ENCODE assay signal across 8 cellular contexts in the genomic region with DNA sequence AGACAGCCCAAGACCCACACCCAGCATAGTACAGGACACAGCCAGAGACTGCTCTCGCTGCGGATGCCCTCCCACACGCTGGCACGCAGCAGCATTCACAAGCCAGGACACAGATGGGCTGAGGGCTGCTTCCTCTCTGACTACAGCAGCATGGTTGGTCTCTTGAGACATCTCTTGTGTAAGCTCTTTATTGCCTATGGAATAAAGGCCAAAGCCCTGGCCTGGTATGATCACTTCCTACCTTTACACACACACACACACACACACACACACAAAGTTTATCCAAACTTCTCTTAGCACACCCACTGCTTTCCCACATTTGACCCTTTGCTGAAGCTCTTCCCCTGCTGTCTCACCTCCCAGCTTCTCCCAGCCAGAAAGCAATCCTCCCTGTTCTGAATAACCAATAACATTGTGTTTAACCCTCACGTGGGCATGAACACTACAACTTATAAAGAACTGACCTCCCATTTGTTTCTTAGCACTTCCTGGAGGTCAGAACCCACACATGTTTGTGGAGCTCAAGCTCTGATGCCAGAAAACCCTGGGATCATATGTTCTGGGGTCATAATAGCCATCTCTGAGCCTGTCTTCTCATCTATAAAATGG. TPM values are rescaled to one million over a fixed set of nuclear protein-coding genes. Genes with fewer than 3 reads are reported as not detected.
DNase-seq lines count a peak whose midpoint lies in the region; ATAC-seq and TF ChIP-seq lines count a peak whose summit lies in the region.

No MANE protein-coding gene starts in this region.

- peaks cover 2% of the 10 kb centered on the region for H3K36me3 Mint-ChIP-seq in activated CD4-positive, alpha-beta memory T cell treated with anti-CD3 and anti-CD28 coated beads, Interleukin-2, amount 10 ng/mL, durations not matched to agents 7 days and 5 days (ENCODE audit: low read depth)

- peak overlapping the region; percentile 91 for H3K4me3 Mint-ChIP-seq in activated CD4-positive, alpha-beta memory T cell treated with anti-CD3 and anti-CD28 coated beads, Interleukin-2, amount 10 ng/mL, durations not matched to agents 7 days and 5 days

- no peaks in the 10 kb centered on the region for H3K9me3 Mint-ChIP-seq in activated CD4-positive, alpha-beta memory T cell treated with anti-CD3 and anti-CD28 coated beads, Interleukin-2, amount 10 ng/mL, durations not matched to agents 7 days and 5 days

- intact Hi-C loops in prostate gland (cut with DNase I) = loop anchor here (5.0 kb wide), 1 partner anchor 68 kb away; no protein-coding TSS in a partner anchor

- TF ChIP-seq CTCF in foreskin fibroblast (IDR thresholded peaks at IDR 0.05; ENCODE audit: low read depth, low read length) (no peak), prostate gland (IDR thresholded peaks at IDR 0.05) (no peak)

- ATAC-seq in HG03442 (IDR thresholded peaks at IDR 0.05; ENCODE audit: unreplicated experiment) = no peak
- ATAC-seq in HG03280 (IDR thresholded peaks at IDR 0.05; ENCODE audit: unreplicated experiment) = no peak

- POLR2A ChIA-PET in activated CD4-positive, alpha-beta memory T cell treated with anti-CD3 and anti-CD28 coated beads, Interleukin-2, amount 10 ng/mL, durations not matched to agents 7 days and 5 days (lab: Charles Lee) = interaction anchor here (1.1 to 3.6 kb wide), 4 partner anchors 13 to 70 kb away, joined by 3 to 26 read pairs (median 16); no protein-coding TSS in a partner anchor

- TF ChIP-seq POLR2A in prostate gland (IDR thresholded peaks at IDR 0.05) = no peak

- no peaks in the 10 kb centered on the region for H3K9me3 ChIP-seq in prostate gland

- H3K4me3 ChIP-seq in foreskin fibroblast (ENCODE audit: low read depth in 1 of 2, low read length in 2 of 2) = peak overlapping the region; percentile 72 to 86
- no peak overlapping the region for H3K4me3 ChIP-seq in prostate gland

- peaks cover 2% of the 10 kb centered on the region for H3K27me3 Mint-ChIP-seq in activated CD4-positive, alpha-beta memory T cell treated with anti-CD3 and anti-CD28 coated beads, Interleukin-2, amount 10 ng/mL, durations not matched to agents 7 days and 5 days

- peaks cover 4% of the 10 kb centered on the region for H3K4me1 ChIP-seq in prostate gland (replicated peaks)

- H3K36me3 ChIP-seq in prostate gland = no peaks in the 10 kb centered on the region

- H3K27ac ChIP-seq in prostate gland = peak overlapping the region; percentile 89 to 90

- 16% methylated on average over 5 of the region's 5 CpGs for WGBS in prostate gland

- DNase-seq in COLO829 (ENCODE audit: low spot score) (peak; percentile 75), HuH-7 (ENCODE audit: low spot score) (peak; percentile 55), foreskin fibroblast (peak; percentile 95), prostate gland (ENCODE audit: low spot score) (peak; percentile 47), foreskin melanocyte (no peak)
- DNase-seq in activated CD4-positive, alpha-beta memory T cell treated with anti-CD3 and anti-CD28 coated beads, Interleukin-2, amount 10 ng/mL, durations not matched to agents 7 days and 5 days = no peak

- H3K4me1 Mint-ChIP-seq in activated CD4-positive, alpha-beta memory T cell treated with anti-CD3 and anti-CD28 coated beads, Interleukin-2, amount 10 ng/mL, durations not matched to agents 7 days and 5 days = peaks cover 34% of the 10 kb centered on the region

- H3K27ac Mint-ChIP-seq in activated CD4-positive, alpha-beta memory T cell treated with anti-CD3 and anti-CD28 coated beads, Interleukin-2, amount 10 ng/mL, durations not matched to agents 7 days and 5 days = no peak overlapping the region

- no peaks in the 10 kb centered on the region for H3K27me3 ChIP-seq in prostate gland (replicated peaks; ENCODE audit: insufficient read depth)

- CTCF ChIA-PET in activated CD4-positive, alpha-beta memory T cell treated with anti-CD3 and anti-CD28 coated beads, Interleukin-2, amount 10 ng/mL, durations not matched to agents 7 days and 5 days (lab: Charles Lee) = interaction anchor here (0.5 to 4.5 kb wide), 6 partner anchors 15 to 599 kb away, joined by 3 to 25 read pairs (median 3); a partner anchor contains a TSS

RNA-seq across cellular contexts. Expression of a gene that starts 1.2 kb away (rescaled TPM):
- total RNA-seq in activated CD4-positive, alpha-beta memory T cell treated with anti-CD3 and anti-CD28 coated beads, Interleukin-2, amount 10 ng/mL, durations not matched to agents 7 days and 5 days = 10 to 100 TPM; 19.4 to 21.8 TPM
- 10 to 100 TPM; 16.9 to 17.5 TPM for total RNA-seq in prostate gland

RNA-seq across cellular contexts. Expression of a gene that starts 47.5 kb away (rescaled TPM):
- not detected for total RNA-seq in activated CD4-positive, alpha-beta memory T cell treated with anti-CD3 and anti-CD28 coated beads, Interleukin-2, amount 10 ng/mL, durations not matched to agents 7 days and 5 days
- under 1 TPM; 0.09 to 0.28 TPM for total RNA-seq in prostate gland

Comparison
In these comparisons a context has a peak if more than half of its experiments do, and no peak if none do; other contexts are left out.
1. DNase-seq: peak in COLO829 (single experiment), HuH-7 (single experiment), foreskin fibroblast (2 of 2) and prostate gland (single experiment); none in activated CD4-positive, alpha-beta memory T cell treated with anti-CD3 and anti-CD28 coated beads, Interleukin-2, amount 10 ng/mL, durations not matched to agents 7 days and 5 days (single experiment) and foreskin melanocyte (single experiment).
2. H3K4me3 ChIP-seq: peak in foreskin fibroblast (2 of 2); none in prostate gland (0 of 2).